Comparison of ENCODE assay signal across 8 cellular contexts in the genomic region with DNA sequence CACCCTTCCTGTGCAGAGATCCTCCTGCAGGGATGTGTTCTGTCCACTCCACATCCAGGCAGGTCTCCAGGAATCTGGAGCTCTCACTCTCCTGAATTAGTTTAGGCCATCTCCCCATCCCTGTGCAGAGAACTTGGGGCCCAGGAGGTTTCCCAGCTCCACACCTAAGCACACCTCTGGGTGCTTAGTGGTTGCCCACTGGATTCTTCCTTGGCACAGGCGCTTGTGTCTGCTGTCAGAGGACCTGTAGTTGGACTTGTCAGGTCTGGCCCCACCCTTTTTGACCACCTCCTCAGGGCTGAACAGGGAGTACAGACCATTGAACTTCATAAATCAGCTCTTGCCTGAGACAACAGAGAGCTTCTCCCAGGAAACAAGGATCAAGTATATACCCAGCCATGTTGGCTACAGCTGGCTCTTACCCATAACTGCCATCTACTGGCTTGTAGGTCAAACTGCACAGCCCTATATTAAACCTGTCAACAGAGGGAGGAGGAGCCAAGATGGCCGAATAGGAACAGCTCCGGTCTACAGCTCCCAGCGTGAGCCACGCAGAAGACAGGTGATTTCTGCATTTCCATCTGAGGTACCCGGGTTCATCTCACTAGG.
DNase-seq lines count a peak whose midpoint lies in the region; ATAC-seq and TF ChIP-seq lines count a peak whose summit lies in the region.

No MANE protein-coding gene starts in this region.

- H3K27ac ChIP-seq in RWPE2 (ENCODE audit: poor library complexity, severe bottlenecking), result no peak overlapping the region
- no peak overlapping the region for H3K27ac ChIP-seq in ovary

- no peak for TF ChIP-seq POLR2A in ovary (IDR thresholded peaks at IDR 0.05)

- no peaks in the 10 kb centered on the region for H3K27me3 ChIP-seq in RWPE2 (ENCODE audit: insufficient read depth, poor library complexity, severe bottlenecking)
- H3K27me3 ChIP-seq in ovary, result no peaks in the 10 kb centered on the region

- no peaks in the 10 kb centered on the region for H3K4me1 ChIP-seq in RWPE2 (ENCODE audit: insufficient read depth, poor library complexity, severe bottlenecking)
- H3K4me1 ChIP-seq in ovary (ENCODE audit: insufficient read depth), result no peaks in the 10 kb centered on the region

- no peak for TF ChIP-seq EP300 in ovary (IDR thresholded peaks at IDR 0.05)

- ATAC-seq in HG03342 (IDR thresholded peaks at IDR 0.05; ENCODE audit: unreplicated experiment), result peak; percentile 72
- no peak for ATAC-seq in RWPE2 (ENCODE audit: low read depth)
- no peak for ATAC-seq in GM18520 (IDR thresholded peaks at IDR 0.05; ENCODE audit: unreplicated experiment)

- intact Hi-C loops in ovary (cut with DNase I), result no loop called here

- H3K4me3 ChIP-seq in RWPE2 (ENCODE audit: severe bottlenecking) (no peak overlapping the region), ovary (no peak overlapping the region)

- H3K36me3 ChIP-seq in RWPE2 (ENCODE audit: low read depth) (no peaks in the 10 kb centered on the region), ovary (no peaks in the 10 kb centered on the region)

- H3K9me3 ChIP-seq in RWPE2 (ENCODE audit: severe bottlenecking) (no peaks in the 10 kb centered on the region), ovary (no peaks in the 10 kb centered on the region)

- H3K27ac Mint-ChIP-seq in activated T-cell treated with anti-CD3 and anti-CD28 coated beads, Interleukin-2, amount 50 U/mL, for 24 hours, result no peak overlapping the region

- WGBS in ovary, 3 donors, result 72 to 84% (median 84%) methylated on average over 5 to 6 of the region's 6 CpGs

- peaks cover 5% of the 10 kb centered on the region for H3K9me3 Mint-ChIP-seq in activated T-cell treated with anti-CD3 and anti-CD28 coated beads, Interleukin-2, amount 50 U/mL, for 24 hours

- peak; percentile 17 for TF ChIP-seq CTCF in RWPE2 (IDR thresholded peaks at IDR 0.05; ENCODE audit: poor library complexity, severe bottlenecking)
- TF ChIP-seq CTCF in ovary (IDR thresholded peaks at IDR 0.05), result no peak

- no peaks in the 10 kb centered on the region for H3K27me3 Mint-ChIP-seq in activated T-cell treated with anti-CD3 and anti-CD28 coated beads, Interleukin-2, amount 50 U/mL, for 24 hours

- no peak overlapping the region for H3K4me3 Mint-ChIP-seq in activated T-cell treated with anti-CD3 and anti-CD28 coated beads, Interleukin-2, amount 50 U/mL, for 24 hours

- no peaks in the 10 kb centered on the region for H3K4me1 Mint-ChIP-seq in activated T-cell treated with anti-CD3 and anti-CD28 coated beads, Interleukin-2, amount 50 U/mL, for 24 hours (ENCODE audit: low read depth)

- DNase-seq in EH (ENCODE audit: low read depth) (peak; percentile 6), RWPE2 (ENCODE audit: low spot score) (no peak), islet precursor cell (peak; percentile 56), germinal center (ENCODE audit: low spot score) (no peak), ovary (no peak)
- DNase-seq in activated T-cell treated with anti-CD3 and anti-CD28 coated beads, Interleukin-2, amount 50 U/mL, for 24 hours, result no peak

- H3K36me3 Mint-ChIP-seq in activated T-cell treated with anti-CD3 and anti-CD28 coated beads, Interleukin-2, amount 50 U/mL, for 24 hours (ENCODE audit: low read depth), result no peaks in the 10 kb centered on the region

Comparison
In these comparisons a context has a peak if more than half of its experiments do, and no peak if none do; other contexts are left out.
1. DNase-seq: peak in EH (single experiment) and islet precursor cell (single experiment); none in RWPE2 (single experiment), germinal center (single experiment), ovary (0 of 5) and activated T-cell treated with anti-CD3 and anti-CD28 coated beads, Interleukin-2, amount 50 U/mL, for 24 hours (single experiment).